ENCODE assay signal across 14 cellular contexts in the genomic region with DNA sequence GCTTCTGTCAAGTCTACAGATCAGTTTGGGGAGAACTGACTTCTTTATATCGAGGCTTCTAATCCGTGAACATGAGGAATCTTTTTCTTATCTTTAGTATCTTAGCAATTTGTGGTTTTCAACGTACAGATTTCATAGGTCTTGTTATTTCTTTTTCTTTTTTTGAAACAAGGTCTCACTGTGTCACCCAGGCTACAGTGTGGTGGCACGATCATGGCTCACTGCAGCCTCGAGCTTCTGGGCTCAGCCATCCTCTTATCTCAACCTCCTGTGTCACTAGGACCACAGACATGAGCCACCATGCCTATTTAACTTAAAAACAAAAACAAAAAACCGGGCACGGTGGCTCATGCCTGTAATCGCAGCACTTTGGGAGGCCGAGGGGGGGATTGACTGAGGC.
"Had no signal": no experiment of that assay in that cellular context is flagged by ENCODE, and none has a peak within 500 bp of the region (broad histone marks: within the 10 kb centered on the region; RNA-seq: fewer than 3 reads in every experiment).

No MANE protein-coding gene starts in this region.

- H3K9me3 Mint-ChIP-seq: activated T-helper 1 cell treated with anti-CD3 and anti-CD28 coated beads, Interleukin-12 subunit alpha, Interleukin-12 subunit beta, Interleukin-2, Interleukin-4 antibody, amounts not matched to agents 30 ng/mL and 10 ng/mL and 1 ng/mL, durations not matched to agents 14 hours and 24 hours and 36 hours; nephron progenitor cell; stimulated activated memory B cell treated with anti-CD40 and anti-IgM and Interleukin-4, amounts not matched to agents 10 μg/mL and 1 μg/mL and 100 μg/mL, for 72 hours had no signal

- H3K27ac ChIP-seq: colonic mucosa, esophagus muscularis mucosa, left ventricle myocardium inferior had no signal

- H3K27me3 ChIP-seq: colonic mucosa, esophagus muscularis mucosa had no signal

- H3K9me3 ChIP-seq: colonic mucosa, esophagus muscularis mucosa, left ventricle myocardium inferior had no signal

- DNase-seq: activated CD4-positive, alpha-beta T cell treated with anti-CD3 and anti-CD28 coated beads for 1 hour; activated CD4-positive, alpha-beta T cell treated with anti-CD3 and anti-CD28 coated beads, Interleukin-2, amount 50 U/mL, for 48 hours; activated naive CD4-positive, alpha-beta T cell; caudate nucleus; colonic mucosa; left ventricle myocardium inferior; mesenchymal stem cell; nephron progenitor cell; occipital lobe; stimulated activated CD4-positive, alpha-beta T cell treated with anti-CD3 and anti-CD28 coated beads, Interleukin-2, amount 100 ng/mL, for 48 hours; T1000 had no signal

- H3K27ac Mint-ChIP-seq: activated T-helper 1 cell treated with anti-CD3 and anti-CD28 coated beads, Interleukin-12 subunit alpha, Interleukin-12 subunit beta, Interleukin-2, Interleukin-4 antibody, amounts not matched to agents 30 ng/mL and 10 ng/mL and 1 ng/mL, durations not matched to agents 14 hours and 24 hours and 36 hours; nephron progenitor cell; stimulated activated memory B cell treated with anti-CD40 and anti-IgM and Interleukin-4, amounts not matched to agents 10 μg/mL and 1 μg/mL and 100 μg/mL, for 72 hours had no signal

- H3K4me3 Mint-ChIP-seq: activated T-helper 1 cell treated with anti-CD3 and anti-CD28 coated beads, Interleukin-12 subunit alpha, Interleukin-12 subunit beta, Interleukin-2, Interleukin-4 antibody, amounts not matched to agents 30 ng/mL and 10 ng/mL and 1 ng/mL, durations not matched to agents 14 hours and 24 hours and 36 hours; nephron progenitor cell; stimulated activated memory B cell treated with anti-CD40 and anti-IgM and Interleukin-4, amounts not matched to agents 10 μg/mL and 1 μg/mL and 100 μg/mL, for 72 hours had no signal

- ATAC-seq: stimulated activated memory B cell treated with anti-CD40 and anti-IgM and Interleukin-4, amounts not matched to agents 10 μg/mL and 1 μg/mL and 100 μg/mL, for 72 hours had no signal

- H3K4me1 ChIP-seq: colonic mucosa had no signal

- H3K4me3 ChIP-seq: colonic mucosa, esophagus muscularis mucosa, left ventricle myocardium inferior had no signal

- H3K27me3 Mint-ChIP-seq: stimulated activated memory B cell treated with anti-CD40 and anti-IgM and Interleukin-4, amounts not matched to agents 10 μg/mL and 1 μg/mL and 100 μg/mL, for 72 hours had no signal
